8 cellular contexts compared by ENCODE assay signal in the genomic region with DNA sequence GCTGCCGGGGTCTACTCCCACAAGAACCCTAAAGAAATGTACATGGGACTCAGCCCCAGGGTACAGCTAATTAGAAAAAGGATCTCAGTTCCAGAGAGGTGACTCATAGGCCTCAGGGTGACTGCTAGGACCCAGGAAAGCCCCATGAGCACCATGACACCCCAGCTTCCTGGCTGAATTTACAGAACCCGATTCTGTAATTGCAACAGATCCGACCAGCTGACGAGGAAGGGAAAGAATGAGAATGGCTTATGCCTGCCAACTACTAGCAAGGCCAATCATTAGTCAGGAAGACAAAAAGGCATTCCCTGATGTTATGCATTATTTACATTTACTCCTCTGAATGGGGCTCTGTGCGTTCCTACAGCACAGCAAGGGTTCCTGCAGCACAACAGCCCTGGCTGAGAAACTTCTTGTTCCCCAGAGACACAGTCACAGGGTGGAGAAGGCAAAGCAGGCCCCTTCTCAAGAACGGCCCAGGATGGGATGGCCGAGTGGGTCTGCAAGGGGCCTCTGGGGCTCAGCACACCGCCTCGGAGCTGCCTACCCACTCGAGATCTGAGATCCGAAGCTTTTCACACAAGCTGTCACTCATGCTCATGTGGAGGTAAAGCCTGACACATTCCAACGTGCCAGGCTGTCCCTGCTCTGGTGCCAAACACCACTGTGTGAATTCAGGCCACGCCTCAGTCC. TPM values are rescaled to one million over a fixed set of nuclear protein-coding genes. Genes with fewer than 3 reads are reported as not detected.
DNase-seq lines count a peak whose midpoint lies in the region; ATAC-seq and TF ChIP-seq lines count a peak whose summit lies in the region.

No MANE protein-coding gene starts in this region.

- no peak for TF ChIP-seq CTCF in activated B cell treated with CpG ODN at 0.5 μM for 24 hours (IDR thresholded peaks at IDR 0.05)
- TF ChIP-seq CTCF in type B pancreatic cell (conservative IDR thresholded peaks at IDR 0.05) = no peak

- peaks cover 22% of the 10 kb centered on the region for H3K36me3 Mint-ChIP-seq in activated B cell treated with CpG ODN at 0.5 μM for 24 hours (ENCODE audit: low read depth)
- peaks cover 21% of the 10 kb centered on the region for H3K36me3 Mint-ChIP-seq in central memory CD8-positive, alpha-beta T cell (ENCODE audit: insufficient read depth)
- H3K36me3 Mint-ChIP-seq in naive thymus-derived CD8-positive, alpha-beta T cell = peaks cover 0 to 12% (median 2%) of the 10 kb centered on the region in 3 donors
- no peaks in the 10 kb centered on the region for H3K36me3 Mint-ChIP-seq in type B pancreatic cell

- H3K4me3 Mint-ChIP-seq in activated B cell treated with CpG ODN at 0.5 μM for 24 hours (peak overlapping the region; percentile 70), type B pancreatic cell (no peak overlapping the region)
- peak overlapping the region; percentile 45 for H3K4me3 Mint-ChIP-seq in central memory CD8-positive, alpha-beta T cell
- peak overlapping the region in 5 of 10 donors; percentile 26 to 67 (median 39) for H3K4me3 Mint-ChIP-seq in naive thymus-derived CD8-positive, alpha-beta T cell

- intact Hi-C loops in activated B cell treated with CpG ODN at 0.5 μM for 24 hours (cut with micrococcal nuclease) = loop anchor here (1.0 to 10.0 kb wide), 3 partner anchors 27 to 266 kb away; a partner anchor contains a TSS

- H3K27me3 Mint-ChIP-seq in activated B cell treated with CpG ODN at 0.5 μM for 24 hours (no peaks in the 10 kb centered on the region), type B pancreatic cell (no peaks in the 10 kb centered on the region)
- H3K27me3 Mint-ChIP-seq in central memory CD8-positive, alpha-beta T cell = no peaks in the 10 kb centered on the region
- no peaks in the 10 kb centered on the region for H3K27me3 Mint-ChIP-seq in naive thymus-derived CD8-positive, alpha-beta T cell

- CTCF ChIA-PET in activated B cell treated with CpG ODN at 0.5 μM for 24 hours (lab: Charles Lee) = interaction anchor here (1.4 to 1.5 kb wide), 2 partner anchors 53 to 59 kb away, joined by 4 to 5 read pairs; a partner anchor contains a TSS

- POLR2A ChIA-PET in activated B cell treated with CpG ODN at 0.5 μM for 24 hours (lab: Charles Lee) = interaction anchor here (0.7 to 1.9 kb wide), 8 partner anchors 26 to 230 kb away, joined by 3 to 6 read pairs (median 3); a partner anchor contains a TSS
- POLR2A ChIA-PET in naive thymus-derived CD8-positive, alpha-beta T cell (lab: Charles Lee) = interaction anchor here (0.6 to 5.6 kb wide), 6 partner anchors 10 to 53 kb away, joined by 3 to 39 read pairs (median 4); a partner anchor contains a TSS

- H3K27ac Mint-ChIP-seq in activated B cell treated with CpG ODN at 0.5 μM for 24 hours (peak overlapping the region; percentile 92), type B pancreatic cell (peak overlapping the region; percentile 50)
- peak overlapping the region; percentile 91 for H3K27ac Mint-ChIP-seq in central memory CD8-positive, alpha-beta T cell (ENCODE audit: low read depth)
- H3K27ac Mint-ChIP-seq in naive thymus-derived CD8-positive, alpha-beta T cell = peak overlapping the region; percentile 47 to 90 (median 82)

- H3K9me3 Mint-ChIP-seq in activated B cell treated with CpG ODN at 0.5 μM for 24 hours (no peaks in the 10 kb centered on the region), type B pancreatic cell (no peaks in the 10 kb centered on the region)
- H3K9me3 Mint-ChIP-seq in central memory CD8-positive, alpha-beta T cell = no peaks in the 10 kb centered on the region
- H3K9me3 Mint-ChIP-seq in naive thymus-derived CD8-positive, alpha-beta T cell = no peaks in the 10 kb centered on the region

- peaks cover 41% of the 10 kb centered on the region for H3K4me1 Mint-ChIP-seq in activated B cell treated with CpG ODN at 0.5 μM for 24 hours
- H3K4me1 Mint-ChIP-seq in central memory CD8-positive, alpha-beta T cell = peaks cover 27% of the 10 kb centered on the region
- H3K4me1 Mint-ChIP-seq in naive thymus-derived CD8-positive, alpha-beta T cell = peaks cover 19 to 55% (median 43%) of the 10 kb centered on the region in 4 donors
- H3K4me1 Mint-ChIP-seq in type B pancreatic cell (ENCODE audit: unreplicated experiment) = peaks cover 10% of the 10 kb centered on the region

- ATAC-seq in GM18519 (IDR thresholded peaks at IDR 0.05; ENCODE audit: low FRiP score, unreplicated experiment) (peak; percentile 58), HG03469 (IDR thresholded peaks at IDR 0.05; ENCODE audit: unreplicated experiment) (peak; percentile 64), activated B cell treated with CpG ODN at 0.5 μM for 24 hours (ENCODE audit: low read depth) (peak; percentile 91)
- peak; percentile 96 for ATAC-seq in central memory CD8-positive, alpha-beta T cell (replicated peaks; ENCODE audit: extremely low read depth, poor library complexity, severe bottlenecking)
- ATAC-seq in naive thymus-derived CD8-positive, alpha-beta T cell = peak; percentile 77 to 78

- no peak for DNase-seq in activated B cell treated with CpG ODN at 0.5 μM for 24 hours
- peak; percentile 25 to 52 for DNase-seq in central memory CD8-positive, alpha-beta T cell (ENCODE audit: low spot score in 2 of 2)
- peak in 4 of 10 donors; percentile 26 to 71 (median 28) for DNase-seq in naive thymus-derived CD8-positive, alpha-beta T cell
- no peak for DNase-seq in type B pancreatic cell (ENCODE audit: extremely low spot score, unreplicated experiment)
- no peak for DNase-seq in inferior parietal cortex (ENCODE audit: extremely low spot score)
- no peak for DNase-seq in NCI-H2029 treated with DMSO at 0.1 percent for 48 hours (lab: John Stamatoyannopoulos, UW)

RNA-seq across cellular contexts. Expression of a gene that starts 27.2 kb away (rescaled TPM):
- 19.4 and 21.8 TPM in 2 replicates for total RNA-seq in activated B cell treated with CpG ODN at 0.5 μM for 24 hours
- total RNA-seq in naive thymus-derived CD8-positive, alpha-beta T cell = 10 to 100 TPM; 46.0 to 49.4 TPM
- 1 to 10 TPM; 2.6 to 6.9 (median 4.2) TPM for polyA plus RNA-seq in naive thymus-derived CD8-positive, alpha-beta T cell
- total RNA-seq in type B pancreatic cell (ENCODE audit: low replicate concordance) = 2.1 and 10.9 TPM in 2 replicates

RNA-seq across cellular contexts. Expression of a gene that starts 36.7 kb away (rescaled TPM):
- 29.0 and 33.7 TPM in 2 replicates for total RNA-seq in activated B cell treated with CpG ODN at 0.5 μM for 24 hours
- 10 to 100 TPM; 82.7 to 93.1 TPM for total RNA-seq in naive thymus-derived CD8-positive, alpha-beta T cell
- polyA plus RNA-seq in naive thymus-derived CD8-positive, alpha-beta T cell = 10 to 100 TPM; 12.9 to 38.0 (median 16.7) TPM
- 25.7 and 56.5 TPM in 2 replicates for total RNA-seq in type B pancreatic cell (ENCODE audit: low replicate concordance)

RNA-seq across cellular contexts. Expression of a gene that starts 52.2 kb away (rescaled TPM):
- total RNA-seq in activated B cell treated with CpG ODN at 0.5 μM for 24 hours (129 and 130 TPM in 2 replicates), type B pancreatic cell (ENCODE audit: low replicate concordance) (15.3 and 15.9 TPM in 2 replicates)
- total RNA-seq in naive thymus-derived CD8-positive, alpha-beta T cell = 100 to 1,000 TPM; 133 to 135 TPM
- polyA plus RNA-seq in naive thymus-derived CD8-positive, alpha-beta T cell = 10 to 100 TPM; 40.6 to 72.4 (median 41.9) TPM

RNA-seq across cellular contexts. Expression of a gene that starts 53.2 kb away (rescaled TPM):
- total RNA-seq in activated B cell treated with CpG ODN at 0.5 μM for 24 hours (0.27 and 0.29 TPM in 2 replicates), type B pancreatic cell (ENCODE audit: low replicate concordance) (0.74 and 3.2 TPM in 2 replicates)
- under 1 TPM; 0.31 to 0.41 TPM for total RNA-seq in naive thymus-derived CD8-positive, alpha-beta T cell
- under 1 TPM in 2 of 3 donors, not detected in 1; 0.56 to 0.64 TPM for polyA plus RNA-seq in naive thymus-derived CD8-positive, alpha-beta T cell

Comparison
In these comparisons a context has a peak if more than half of its experiments do, and no peak if none do; other contexts are left out.
1. DNase-seq: peak in central memory CD8-positive, alpha-beta T cell (2 of 2); none in activated B cell treated with CpG ODN at 0.5 μM for 24 hours (single experiment), type B pancreatic cell (single experiment), inferior parietal cortex (single experiment) and NCI-H2029 treated with DMSO at 0.1 percent for 48 hours (single experiment).
2. Peak in every context shown above with its lines, with median percentiles within 50 percentile points of each other: ATAC-seq and H3K27ac Mint-ChIP-seq.